1 cellular context compared by ENCODE assay signal in genomic region chr17:68200689-68201424, GRCh38.
TF ChIP-seq lines count a peak whose summit lies in the region.

No MANE protein-coding gene starts in this region.

TF ChIP-seq in HepG2, 621 proteins besides CTCF, POLR2A, EP300 and RAD21 (continued from another document and continues in another):
- TF ChIP-seq KLF16 (CRISPR knock-in tag; IDR thresholded peaks at IDR 0.05): peak in 1 of 2 experiments; percentile 65; a peak in 2 of 4 replicates
- TF ChIP-seq SAP130 (CRISPR knock-in tag; IDR thresholded peaks at IDR 0.05; ENCODE audit: low read depth): peak; percentile 54; the same call in 1 of the 2 replicates
- no peak for TF ChIP-seq ZNF296 (CRISPR knock-in tag; conservative IDR thresholded peaks at IDR 0.05)
- TF ChIP-seq SPEN (CRISPR knock-in tag; IDR thresholded peaks at IDR 0.05; ENCODE audit: low read depth): peak; percentile 39; the same call in 1 of the 2 replicates
- TF ChIP-seq CEBPZ (IDR thresholded peaks at IDR 0.05; ENCODE audit: low read length): no peak
- 0 out of 2 replicates have a peak, but pooled peaks have one; percentile 25 for TF ChIP-seq SRY (CRISPR knock-in tag; IDR thresholded peaks at IDR 0.05)
- no peak for TF ChIP-seq DPF2 (CRISPR knock-in tag; IDR thresholded peaks at IDR 0.05; ENCODE audit: borderline replicate concordance, low read depth)
- TF ChIP-seq ZNF558 (CRISPR knock-in tag; IDR thresholded peaks at IDR 0.05; ENCODE audit: borderline replicate concordance): 0 out of 2 replicates have a peak, but pooled peaks have one; percentile 14
- TF ChIP-seq ZNF878 (CRISPR knock-in tag; IDR thresholded peaks at IDR 0.05): no peak; the same call in 1 of the 2 replicates
- no peak for TF ChIP-seq YEATS4 (CRISPR knock-in tag; IDR thresholded peaks at IDR 0.05; ENCODE audit: borderline replicate concordance)
- TF ChIP-seq ARID4A (CRISPR knock-in tag; IDR thresholded peaks at IDR 0.05; ENCODE audit: borderline replicate concordance): peak; percentile 77; the same call in 1 of the 2 replicates
- TF ChIP-seq XBP1 (CRISPR knock-in tag; IDR thresholded peaks at IDR 0.05): no peak
- peak; percentile 79 for TF ChIP-seq ETV5 (CRISPR knock-in tag; IDR thresholded peaks at IDR 0.05; ENCODE audit: borderline replicate concordance)
- TF ChIP-seq BRD4 (CRISPR knock-in tag; IDR thresholded peaks at IDR 0.05): no peak
- 0 out of 2 replicates have a peak, but pooled peaks have one; percentile 55 for TF ChIP-seq ZNF230 (CRISPR knock-in tag; IDR thresholded peaks at IDR 0.05)
- TF ChIP-seq THAP9 (CRISPR knock-in tag; IDR thresholded peaks at IDR 0.05; ENCODE audit: borderline replicate concordance): peak; percentile 72; the same call in 1 of the 2 replicates
- no peak for TF ChIP-seq U2AF1 (optimal IDR thresholded peaks at IDR 0.05; ENCODE audit: low read depth, low read length)
- no peak for TF ChIP-seq TCF12 (IDR thresholded peaks at IDR 0.05)
- TF ChIP-seq TCF12 (CRISPR knock-in tag; IDR thresholded peaks at IDR 0.05): peak; percentile 64; the same call in 1 of the 2 replicates
- peak; percentile 58; the same call in 1 of the 2 replicates for TF ChIP-seq ZNF235 (CRISPR knock-in tag; IDR thresholded peaks at IDR 0.05; ENCODE audit: borderline replicate concordance)
- no peak for TF ChIP-seq KDM4B (CRISPR knock-in tag; IDR thresholded peaks at IDR 0.05)
- TF ChIP-seq ARHGAP35 (CRISPR knock-in tag; IDR thresholded peaks at IDR 0.05; ENCODE audit: borderline replicate concordance): no peak; the same call in 1 of the 2 replicates
- no peak for TF ChIP-seq FIP1L1 (IDR thresholded peaks at IDR 0.05; ENCODE audit: borderline replicate concordance, insufficient read depth, low read depth, low read length)
- TF ChIP-seq ZNF597 (CRISPR knock-in tag; IDR thresholded peaks at IDR 0.05): no peak
- TF ChIP-seq ZFP91 (CRISPR knock-in tag; IDR thresholded peaks at IDR 0.05; ENCODE audit: borderline replicate concordance): peak; percentile 91; the same call in 1 of the 2 replicates
- peak; percentile 77; the same call in 1 of the 2 replicates for TF ChIP-seq ZNF784 (CRISPR knock-in tag; IDR thresholded peaks at IDR 0.05; ENCODE audit: borderline replicate concordance)
- peak; percentile 49 for TF ChIP-seq ZNF781 (CRISPR knock-in tag; IDR thresholded peaks at IDR 0.05; ENCODE audit: borderline replicate concordance, not compliant biosample characterization)
- TF ChIP-seq DNMT1 (CRISPR knock-in tag; IDR thresholded peaks at IDR 0.05): no peak
- no peak for TF ChIP-seq ZNF24 (IDR thresholded peaks at IDR 0.05)
- TF ChIP-seq GPBP1L1 (CRISPR knock-in tag; IDR thresholded peaks at IDR 0.05): no peak
- peak; percentile 81; the same call in 1 of the 2 replicates for TF ChIP-seq ERF (CRISPR knock-in tag; IDR thresholded peaks at IDR 0.05)
- TF ChIP-seq SNAI1 (CRISPR knock-in tag; IDR thresholded peaks at IDR 0.05; ENCODE audit: borderline replicate concordance): no peak
- no peak for TF ChIP-seq ATF6 (CRISPR knock-in tag; conservative IDR thresholded peaks at IDR 0.05)
- no peak for TF ChIP-seq ZNF629 (CRISPR knock-in tag; conservative IDR thresholded peaks at IDR 0.05)
- TF ChIP-seq PRMT3 (CRISPR knock-in tag; IDR thresholded peaks at IDR 0.05; ENCODE audit: borderline replicate concordance, low read depth): no peak
- peak; percentile 72; the same call in 1 of the 2 replicates for TF ChIP-seq NFATC3 (CRISPR knock-in tag; IDR thresholded peaks at IDR 0.05)
- TF ChIP-seq NBN (conservative IDR thresholded peaks at IDR 0.05): no peak
- TF ChIP-seq ETV6 (CRISPR knock-in tag; conservative IDR thresholded peaks at IDR 0.05): peak; percentile 80; the same call in 1 of the 2 replicates
- peak; percentile 67; the same call in 1 of the 2 replicates for TF ChIP-seq HOXA3 (CRISPR knock-in tag; IDR thresholded peaks at IDR 0.05)
- peak; percentile 74 for TF ChIP-seq ZNF124 (CRISPR knock-in tag; IDR thresholded peaks at IDR 0.05)
- peak; percentile 100 for TF ChIP-seq MTF2 (CRISPR knock-in tag; IDR thresholded peaks at IDR 0.05; ENCODE audit: borderline replicate concordance)
- peak; percentile 81 for TF ChIP-seq CSRNP1 (CRISPR knock-in tag; IDR thresholded peaks at IDR 0.05)
